In the genomic region with DNA sequence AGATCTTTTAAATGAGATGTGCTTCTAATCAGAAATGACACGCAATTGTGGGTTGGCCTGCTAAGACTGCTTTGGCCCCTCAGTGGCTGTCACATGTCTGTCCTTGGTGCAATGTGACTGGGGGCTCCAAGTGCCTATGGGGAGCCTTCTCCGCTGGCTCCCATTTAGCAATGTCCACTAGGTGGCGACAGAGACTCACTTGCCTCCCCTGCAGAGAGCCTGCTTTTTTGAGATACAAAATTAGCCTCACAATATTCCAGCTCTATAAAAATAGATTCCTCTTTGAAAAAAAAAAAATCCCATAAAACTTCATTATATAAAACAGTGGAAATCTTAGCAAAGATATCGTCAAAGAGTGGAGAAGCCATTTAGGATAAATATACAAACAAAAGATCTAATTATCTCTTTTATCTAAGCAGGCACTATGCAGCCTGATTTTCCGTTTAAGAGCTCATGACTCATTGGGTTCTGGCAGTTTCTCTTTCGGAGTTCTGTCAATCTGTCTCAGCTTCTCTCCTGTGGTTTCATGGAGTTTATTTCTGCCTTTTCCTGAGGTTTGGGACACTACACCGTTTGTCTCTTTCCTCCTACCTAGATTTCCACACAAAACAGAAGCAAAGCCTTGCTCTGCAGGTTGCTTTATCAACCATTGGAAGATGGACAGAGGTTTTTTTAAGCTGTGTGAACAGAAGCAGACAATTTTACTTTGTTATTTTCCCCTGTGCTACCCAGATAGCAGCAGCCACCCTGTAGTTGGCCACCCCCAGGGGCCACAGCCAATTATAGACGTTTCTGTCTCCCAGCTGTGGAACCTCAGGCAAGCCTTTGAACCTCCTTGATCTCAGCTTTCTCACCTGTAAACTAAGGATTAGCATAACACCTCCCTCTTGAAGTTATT, we compare ENCODE assay signal across 8 cellular contexts.
DNase-seq lines count a peak whose midpoint lies in the region; ATAC-seq and TF ChIP-seq lines count a peak whose summit lies in the region.

No MANE protein-coding gene starts in this region.

- H4K20me1 ChIP-seq in PC-3 (ENCODE audit: low read length): no peaks in the 10 kb centered on the region

- H3K9me2 ChIP-seq in PC-3 (replicated peaks; ENCODE audit: low read length): no peaks in the 10 kb centered on the region

- H3K79me2 ChIP-seq in PC-3 (ENCODE audit: low read length): no peaks in the 10 kb centered on the region

- H3F3A ChIP-seq in PC-3 (ENCODE audit: low read length, unreplicated experiment): no peaks in the 10 kb centered on the region

- H3K4me3 Mint-ChIP-seq in activated T-helper 17 cell treated with anti-CD3 and anti-CD28 coated beads, Interleukin-2, amount 50 U/mL, for 72 hours: no peak overlapping the region

- DNase-seq in AG09309 (ENCODE audit: low read depth) (peak; percentile 41), PC-3 (peak; percentile 75), fibroblast of villous mesenchyme (ENCODE audit: low read depth) (peak; percentile 74)

- H3K4me2 ChIP-seq in PC-3 (ENCODE audit: low read length): peak overlapping the region; percentile 83

- TF ChIP-seq CTCF in AG09309 (IDR thresholded peaks at IDR 0.05; ENCODE audit: control insufficient read depth, insufficient read depth, low read depth, low read length, missing control alignments) (peak; percentile 96), PC-3 (conservative IDR thresholded peaks at IDR 0.05; ENCODE audit: low read depth, low read length) (peak; percentile 92), fibroblast of villous mesenchyme (IDR thresholded peaks at IDR 0.05; ENCODE audit: insufficient read depth, low read depth, low read length) (peak; percentile 96)

- POLR2A ChIA-PET in PC-3 (lab: Charles Lee; ENCODE audit: unreplicated experiment): interaction anchor here (0.6 to 0.8 kb wide), 2 partner anchors 22 to 575 kb away, joined by 3 to 5 read pairs; no protein-coding TSS in a partner anchor

- no peaks in the 10 kb centered on the region for H3K9me3 Mint-ChIP-seq in activated T-helper 17 cell treated with anti-CD3 and anti-CD28 coated beads, Interleukin-2, amount 50 U/mL, for 72 hours

- peak overlapping the region; percentile 4 for H3K4me3 ChIP-seq in AG09309 (ENCODE audit: control insufficient read depth, low read depth, low read length)
- no peak overlapping the region for H3K4me3 ChIP-seq in HUES48 (ENCODE audit: low read depth, low read length)
- H3K4me3 ChIP-seq in PC-3 (ENCODE audit: low read length): peak overlapping the region; percentile 56
- peak overlapping the region; percentile 39 for H3K4me3 ChIP-seq in fibroblast of villous mesenchyme (ENCODE audit: low read depth, low read length)
- no peak overlapping the region for H3K4me3 ChIP-seq in neuron (ENCODE audit: low read length)
- H3K4me3 ChIP-seq in stomach smooth muscle (ENCODE audit: low read length in 2 of 2): peak overlapping the region; percentile 18 to 57

- peak overlapping the region; percentile 74 for H2AFZ ChIP-seq in PC-3 (ENCODE audit: low read length)
- peak overlapping the region; percentile 14 for H2AFZ ChIP-seq in neuron (ENCODE audit: low read depth, low read length)

- peaks cover 7% of the 10 kb centered on the region for H3K27me3 Mint-ChIP-seq in activated T-helper 17 cell treated with anti-CD3 and anti-CD28 coated beads, Interleukin-2, amount 50 U/mL, for 72 hours

- H3K36me3 Mint-ChIP-seq in activated T-helper 17 cell treated with anti-CD3 and anti-CD28 coated beads, Interleukin-2, amount 50 U/mL, for 72 hours (ENCODE audit: low read depth): no peaks in the 10 kb centered on the region

- intact Hi-C loops in PC-3 (cut with micrococcal nuclease): loop anchor here (1.0 to 5.0 kb wide), 5 partner anchors 29 to 334 kb away; no protein-coding TSS in a partner anchor

- no peaks in the 10 kb centered on the region for H3K36me3 ChIP-seq in HUES48 (ENCODE audit: control insufficient read depth, insufficient read depth, low read length)
- no peaks in the 10 kb centered on the region for H3K36me3 ChIP-seq in PC-3 (ENCODE audit: low read depth, low read length)
- H3K36me3 ChIP-seq in neuron (ENCODE audit: insufficient read depth, low read length): no peaks in the 10 kb centered on the region
- no peaks in the 10 kb centered on the region for H3K36me3 ChIP-seq in stomach smooth muscle (ENCODE audit: control insufficient read depth in 2 of 2, insufficient read depth in 2 of 2, low read length in 2 of 2)

- H3K27ac ChIP-seq in HUES48 (ENCODE audit: low read depth, low read length) (peak overlapping the region; percentile 68), PC-3 (ENCODE audit: low read length) (no peak overlapping the region), stomach smooth muscle (ENCODE audit: low read length) (no peak overlapping the region)

- CTCF ChIA-PET in PC-3 (lab: Charles Lee): interaction anchor here (0.7 to 1.4 kb wide), 13 partner anchors 26 to 335 kb away, joined by 3 to 51 read pairs (median 5); no protein-coding TSS in a partner anchor

- no TSS peak for BruUV-seq in PC-3 (replicated peaks; lab: Mats Ljungman, UMichigan)

- H3K9me3 ChIP-seq in HUES48 (ENCODE audit: control insufficient read depth, insufficient read depth, low read length) (no peaks in the 10 kb centered on the region), PC-3 (ENCODE audit: low read length) (no peaks in the 10 kb centered on the region), neuron (ENCODE audit: low read length) (no peaks in the 10 kb centered on the region), stomach smooth muscle (ENCODE audit: control insufficient read depth in 2 of 2, low read length in 2 of 2) (no peaks in the 10 kb centered on the region)

- no peaks in the 10 kb centered on the region for H3K4me1 Mint-ChIP-seq in activated T-helper 17 cell treated with anti-CD3 and anti-CD28 coated beads, Interleukin-2, amount 50 U/mL, for 72 hours

- ATAC-seq in GM18907 (IDR thresholded peaks at IDR 0.05; ENCODE audit: unreplicated experiment) (peak; percentile 81), PC-3 (peak; percentile 91)
- ATAC-seq in activated T-helper 17 cell treated with anti-CD3 and anti-CD28 coated beads, Interleukin-2, amount 50 U/mL, for 72 hours (replicated peaks): peak; percentile 74

- no peaks in the 10 kb centered on the region for H3K27me3 ChIP-seq in HUES48 (ENCODE audit: control insufficient read depth, insufficient read depth, low read length)
- H3K27me3 ChIP-seq in PC-3 (ENCODE audit: low read length): no peaks in the 10 kb centered on the region
- no peaks in the 10 kb centered on the region for H3K27me3 ChIP-seq in neuron (ENCODE audit: insufficient read depth, low read length)
- H3K27me3 ChIP-seq in stomach smooth muscle (ENCODE audit: control insufficient read depth in 1 of 2, insufficient read depth in 2 of 2, low read length in 2 of 2): no peaks in the 10 kb centered on the region

- H3K4me1 ChIP-seq in HUES48 (ENCODE audit: control insufficient read depth, insufficient read depth, low read length): peaks cover 9% of the 10 kb centered on the region; the same call in 1 of the 2 replicates
- H3K4me1 ChIP-seq in PC-3 (ENCODE audit: insufficient read depth, low read length): peaks cover 6% of the 10 kb centered on the region
- H3K4me1 ChIP-seq in neuron (ENCODE audit: insufficient read depth, low read length): no peaks in the 10 kb centered on the region
- H3K4me1 ChIP-seq in stomach smooth muscle (ENCODE audit: control insufficient read depth, insufficient read depth, low read length): peaks cover 6% of the 10 kb centered on the region

- H3K9ac ChIP-seq in HUES48 (ENCODE audit: low read depth, low read length): no peak overlapping the region
- H3K9ac ChIP-seq in PC-3 (ENCODE audit: low read length): no peak overlapping the region
- H3K9ac ChIP-seq in stomach smooth muscle (ENCODE audit: low read length in 2 of 2): peak overlapping the region in 1 of 2 donors; percentile 51

- no peak overlapping the region for H3K27ac Mint-ChIP-seq in activated T-helper 17 cell treated with anti-CD3 and anti-CD28 coated beads, Interleukin-2, amount 50 U/mL, for 72 hours

Comparison
In these comparisons a context has a peak if more than half of its experiments do, and no peak if none do; other contexts are left out.
1. H3K4me3 ChIP-seq: peak in AG09309 (single experiment), PC-3 (single experiment), fibroblast of villous mesenchyme (single experiment) and stomach smooth muscle (2 of 2); none in HUES48 (single experiment) and neuron (single experiment).
2. Peak in every context shown above with its lines, with median percentiles within 50 percentile points of each other: DNase-seq, CTCF ChIP-seq and ATAC-seq.